20 cellular contexts compared by ENCODE assay signal in the genomic region with DNA sequence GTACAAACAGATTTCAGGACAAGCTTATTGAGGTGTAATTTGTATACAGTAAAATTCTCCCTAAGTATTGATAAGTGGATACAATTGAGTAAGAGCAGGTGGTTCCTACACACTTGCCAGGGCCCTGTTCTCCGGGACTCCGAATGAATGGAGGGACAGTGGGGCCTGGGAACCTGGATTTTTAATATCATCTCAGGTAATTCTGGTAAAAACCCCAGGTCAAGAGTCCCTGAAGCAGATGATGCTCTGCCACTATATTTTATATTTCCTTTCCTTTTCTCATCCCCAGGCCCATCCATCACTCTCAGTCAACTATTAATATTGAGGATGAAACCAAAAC.
DNase-seq lines count a peak whose midpoint lies in the region; ATAC-seq and TF ChIP-seq lines count a peak whose summit lies in the region.
"Had no signal": no experiment of that assay in that cellular context is flagged by ENCODE, and none has a peak within 500 bp of the region (broad histone marks: within the 10 kb centered on the region; RNA-seq: fewer than 3 reads in every experiment).

No MANE protein-coding gene starts in this region.

- H3K27ac Mint-ChIP-seq in CD8-positive, alpha-beta memory T cell, result peak overlapping the region; percentile 95 to 100 (median 100)
- peak overlapping the region; percentile 79 to 99 for H3K27ac Mint-ChIP-seq in activated naive CD4-positive, alpha-beta T cell treated with anti-CD3 and anti-CD28 coated beads, Interleukin-2, amount 50 U/mL, for 72 hours
- H3K27ac Mint-ChIP-seq in naive thymus-derived CD4-positive, alpha-beta T cell, result peak overlapping the region; percentile 82 to 100 (median 98)
- H3K27ac Mint-ChIP-seq: dendritic cell treated with granulocyte-macrophage colony-stimulating factor and Interleukin-4, amounts not matched to agents 40 ng/mL and 50 ng/mL, for 4 days had no signal

- no peaks in the 10 kb centered on the region for H3K9me3 ChIP-seq in CD8-positive, alpha-beta memory T cell (ENCODE audit: low read length)
- H3K9me3 ChIP-seq in naive thymus-derived CD4-positive, alpha-beta T cell (ENCODE audit: control insufficient read depth in 2 of 3, low read length in 3 of 3), result peaks cover 0 to 7% (median 0%) of the 10 kb centered on the region in 3 experiments
- no peaks in the 10 kb centered on the region for H3K9me3 ChIP-seq in esophagus muscularis mucosa
- no peaks in the 10 kb centered on the region for H3K9me3 ChIP-seq in smooth muscle cell (replicated peaks; ENCODE audit: low read depth)

- H3K27ac ChIP-seq in CD8-positive, alpha-beta memory T cell (ENCODE audit: low read depth, low read length), result no peak overlapping the region
- H3K27ac ChIP-seq in naive thymus-derived CD4-positive, alpha-beta T cell (ENCODE audit: low read depth, low read length), result peak overlapping the region; percentile 97
- H3K27ac ChIP-seq in esophagus muscularis mucosa (replicated peaks in 1 of 4) (no peak overlapping the region), smooth muscle cell (ENCODE audit: low read depth) (no peak overlapping the region)
- H3K27ac ChIP-seq: 22Rv1, hepatocyte, RWPE1 had no signal

- no peak for TF ChIP-seq POLR2A in esophagus muscularis mucosa (IDR thresholded peaks at IDR 0.05; ENCODE audit: low read depth)

- peaks cover 39% of the 10 kb centered on the region for H3K79me2 ChIP-seq in smooth muscle cell (ENCODE audit: low read depth)
- H3K79me2 ChIP-seq: hepatocyte had no signal

- no peak overlapping the region for H3K9ac ChIP-seq in smooth muscle cell (ENCODE audit: low read depth)

- H3K27me3 ChIP-seq in CD8-positive, alpha-beta memory T cell (ENCODE audit: insufficient read depth, low read length, poor library complexity, severe bottlenecking), result no peaks in the 10 kb centered on the region
- H3K27me3 ChIP-seq in naive thymus-derived CD4-positive, alpha-beta T cell (ENCODE audit: control insufficient read depth in 2 of 2, insufficient read depth in 2 of 2, low read length in 2 of 2), result no peaks in the 10 kb centered on the region
- H3K27me3 ChIP-seq in esophagus muscularis mucosa, result no peaks in the 10 kb centered on the region
- no peaks in the 10 kb centered on the region for H3K27me3 ChIP-seq in smooth muscle cell (ENCODE audit: low read depth)
- H3K27me3 ChIP-seq: hepatocyte had no signal

- H3K9me3 Mint-ChIP-seq in CD8-positive, alpha-beta memory T cell, result no peaks in the 10 kb centered on the region
- peaks cover 0 to 4% of the 10 kb centered on the region in 2 donors for H3K9me3 Mint-ChIP-seq in activated naive CD4-positive, alpha-beta T cell treated with anti-CD3 and anti-CD28 coated beads, Interleukin-2, amount 50 U/mL, for 72 hours
- peaks cover 0 to 19% (median 5%) of the 10 kb centered on the region in 11 donors for H3K9me3 Mint-ChIP-seq in naive thymus-derived CD4-positive, alpha-beta T cell
- H3K9me3 Mint-ChIP-seq: dendritic cell treated with granulocyte-macrophage colony-stimulating factor and Interleukin-4, amounts not matched to agents 40 ng/mL and 50 ng/mL, for 4 days; IgD-negative memory B cell had no signal

- peaks cover 5 to 71% (median 14%) of the 10 kb centered on the region in 3 donors for H3K36me3 Mint-ChIP-seq in CD8-positive, alpha-beta memory T cell
- H3K36me3 Mint-ChIP-seq in activated naive CD4-positive, alpha-beta T cell treated with anti-CD3 and anti-CD28 coated beads, Interleukin-2, amount 50 U/mL, for 72 hours, result peaks cover 30 to 38% of the 10 kb centered on the region in 2 donors
- H3K36me3 Mint-ChIP-seq in naive thymus-derived CD4-positive, alpha-beta T cell, result peaks cover 14 to 45% (median 32%) of the 10 kb centered on the region in 5 donors

- TF ChIP-seq EP300 in esophagus muscularis mucosa (IDR thresholded peaks at IDR 0.05), result no peak

- POLR2A ChIA-PET in CD8-positive, alpha-beta memory T cell (lab: Charles Lee), result interaction anchor here (1.5 kb wide), 1 partner anchor 9 kb away, joined by 6 read pairs; no protein-coding TSS in a partner anchor
- POLR2A ChIA-PET in naive thymus-derived CD4-positive, alpha-beta T cell (lab: Charles Lee), result interaction anchor here (1.2 to 1.9 kb wide), 3 partner anchors 9 to 16 kb away, joined by 4 to 11 read pairs (median 7); no protein-coding TSS in a partner anchor

- peak; percentile 57 for DNase-seq in NCI-H2227 (lab: John Stamatoyannopoulos, UW; ENCODE audit: unreplicated experiment)
- DNase-seq in NCI-H2227 treated with DMSO at 0.1 percent for 48 hours (lab: John Stamatoyannopoulos, UW), result no peak
- no peak for DNase-seq in CD8-positive, alpha-beta memory T cell
- no peak for DNase-seq in activated naive CD4-positive, alpha-beta T cell treated with anti-CD3 and anti-CD28 coated beads, Interleukin-2, amount 50 U/mL, for 72 hours (ENCODE audit: low spot score in 2 of 2)
- no peak for DNase-seq in naive thymus-derived CD4-positive, alpha-beta T cell
- no peak for DNase-seq in esophagus muscularis mucosa (ENCODE audit: extremely low spot score)
- no peak for DNase-seq in DMS79 treated with DMSO at 0.1 percent for 48 hours (lab: John Stamatoyannopoulos, UW)
- DNase-seq in smooth muscle cell (lab: John Stamatoyannopoulos, UW; ENCODE audit: unreplicated experiment), result no peak
- DNase-seq: activated CD4-positive, alpha-beta T cell treated with anti-CD3 and anti-CD28 coated beads for 1 hour; activated T-cell treated with anti-CD3 and anti-CD28 coated beads for 4 hours; foreskin fibroblast; NCI-H2171 treated with DMSO at 0.1 percent for 48 hours; NCI-H69; nucleus accumbens; stimulated activated CD4-positive, alpha-beta T cell treated with anti-CD3 and anti-CD28 coated beads, Interleukin-4, amount 100 ng/mL, for 24 hours had no signal

- no peak for ATAC-seq in activated naive CD4-positive, alpha-beta T cell treated with anti-CD3 and anti-CD28 coated beads, Interleukin-2, amount 50 U/mL, for 72 hours
- ATAC-seq in naive thymus-derived CD4-positive, alpha-beta T cell, result no peak

- H3K4me3 ChIP-seq in CD8-positive, alpha-beta memory T cell (ENCODE audit: low read length), result no peak overlapping the region
- H3K4me3 ChIP-seq in naive thymus-derived CD4-positive, alpha-beta T cell (ENCODE audit: low read length), result no peak overlapping the region
- H3K4me3 ChIP-seq in esophagus muscularis mucosa, result no peak overlapping the region
- H3K4me3 ChIP-seq in smooth muscle cell, result no peak overlapping the region
- H3K4me3 ChIP-seq: hepatocyte had no signal

- WGBS in esophagus muscularis mucosa, result 86% methylated on average over 2 of the region's 2 CpGs
- WGBS in smooth muscle cell (ENCODE audit: low lambda C conversion rate), result 95% methylated on average over 2 of the region's 2 CpGs

- peaks cover 59% of the 10 kb centered on the region for H4K20me1 ChIP-seq in smooth muscle cell (ENCODE audit: low read depth)

- H3K27me3 Mint-ChIP-seq in CD8-positive, alpha-beta memory T cell, result no peaks in the 10 kb centered on the region
- H3K27me3 Mint-ChIP-seq in naive thymus-derived CD4-positive, alpha-beta T cell, result no peaks in the 10 kb centered on the region
- H3K27me3 Mint-ChIP-seq: dendritic cell treated with granulocyte-macrophage colony-stimulating factor and Interleukin-4, amounts not matched to agents 40 ng/mL and 50 ng/mL, for 4 days; IgD-negative memory B cell had no signal

- H3F3A ChIP-seq in smooth muscle cell (ENCODE audit: low read depth), result peaks cover 3% of the 10 kb centered on the region

- intact Hi-C loops in naive thymus-derived CD4-positive, alpha-beta T cell (cut with micrococcal nuclease), result loop anchor here in 1 of 2 donors (1.0 kb wide), 2 partner anchors 8 to 9 kb away; no protein-coding TSS in a partner anchor
- intact Hi-C loops in esophagus muscularis mucosa (cut with DNase I), result no loop called here

- H2AFZ ChIP-seq in smooth muscle cell (ENCODE audit: low read depth), result no peak overlapping the region
- H2AFZ ChIP-seq: hepatocyte had no signal

- peaks cover 91% of the 10 kb centered on the region for H3K4me1 ChIP-seq in CD8-positive, alpha-beta memory T cell (ENCODE audit: insufficient read depth, low read length)
- peaks cover 77 to 84% of the 10 kb centered on the region in 2 donors for H3K4me1 ChIP-seq in naive thymus-derived CD4-positive, alpha-beta T cell (ENCODE audit: control insufficient read depth in 2 of 2, insufficient read depth in 2 of 2, low read length in 2 of 2)
- H3K4me1 ChIP-seq in esophagus muscularis mucosa (peaks cover 15 to 22% (median 16%) of the 10 kb centered on the region in 4 donors), smooth muscle cell (ENCODE audit: low read depth) (peaks cover 31% of the 10 kb centered on the region)

- no peak overlapping the region for H3K4me2 ChIP-seq in smooth muscle cell
- H3K4me2 ChIP-seq: hepatocyte had no signal

- CTCF ChIA-PET in CD8-positive, alpha-beta memory T cell (lab: Charles Lee), result interaction anchor here (1.1 to 2.0 kb wide), 4 partner anchors 8 to 261 kb away, joined by 3 to 5 read pairs (median 4); no protein-coding TSS in a partner anchor
- CTCF ChIA-PET in naive thymus-derived CD4-positive, alpha-beta T cell (lab: Charles Lee), result interaction anchor here (0.6 to 1.1 kb wide), 2 partner anchors 8 to 15 kb away, joined by 3 to 4 read pairs; no protein-coding TSS in a partner anchor

- H3K36me3 ChIP-seq in CD8-positive, alpha-beta memory T cell (ENCODE audit: insufficient read depth, low read length), result no peaks in the 10 kb centered on the region
- H3K36me3 ChIP-seq in naive thymus-derived CD4-positive, alpha-beta T cell (ENCODE audit: control insufficient read depth in 2 of 3, insufficient read depth in 3 of 3, low read length in 3 of 3), result no peaks in the 10 kb centered on the region
- H3K36me3 ChIP-seq in esophagus muscularis mucosa, result no peaks in the 10 kb centered on the region
- H3K36me3 ChIP-seq in smooth muscle cell (ENCODE audit: low read depth), result no peaks in the 10 kb centered on the region

- H3K4me1 Mint-ChIP-seq in CD8-positive, alpha-beta memory T cell, result peaks cover 91 to 98% (median 96%) of the 10 kb centered on the region in 3 donors
- H3K4me1 Mint-ChIP-seq in naive thymus-derived CD4-positive, alpha-beta T cell, result peaks cover 68 to 98% (median 92%) of the 10 kb centered on the region in 7 donors

- peak overlapping the region; percentile 15 to 83 (median 70) for H3K4me3 Mint-ChIP-seq in CD8-positive, alpha-beta memory T cell
- peak overlapping the region in 7 of 10 donors; percentile 3 to 94 (median 56) for H3K4me3 Mint-ChIP-seq in naive thymus-derived CD4-positive, alpha-beta T cell
- H3K4me3 Mint-ChIP-seq: dendritic cell treated with granulocyte-macrophage colony-stimulating factor and Interleukin-4, amounts not matched to agents 40 ng/mL and 50 ng/mL, for 4 days had no signal

- no peak for TF ChIP-seq CTCF in esophagus muscularis mucosa (IDR thresholded peaks at IDR 0.05)
- TF ChIP-seq CTCF in smooth muscle cell (IDR thresholded peaks at IDR 0.05; ENCODE audit: borderline replicate concordance, insufficient read depth, poor library complexity, severe bottlenecking), result no peak
